Comparison of ENCODE assay signal across 1 cellular context in genomic region chr2:27020337-27020948, GRCh38.
TF ChIP-seq lines count a peak whose summit lies in the region.

No MANE protein-coding gene starts in this region.

TF ChIP-seq in K562, 482 proteins besides CTCF, POLR2A, EP300 and RAD21 (continued from another document and continues in another):
- no peak for TF ChIP-seq ARHGAP35 (IDR thresholded peaks at IDR 0.05; ENCODE audit: partially characterized antibody)
- no peak for TF ChIP-seq CEBPG (CRISPR knock-in tag; IDR thresholded peaks at IDR 0.05)
- TF ChIP-seq CEBPG (tag; conservative IDR thresholded peaks at IDR 0.05 in 1 of 2, IDR thresholded peaks at IDR 0.05 in 1 of 2): no peak
- 0 out of 2 replicates have a peak, but pooled peaks have one; percentile 26 for TF ChIP-seq CC2D1A (IDR thresholded peaks at IDR 0.05)
- TF ChIP-seq MAFF (IDR thresholded peaks at IDR 0.05; ENCODE audit: low read length): no peak
- TF ChIP-seq SMAD3 (CRISPR knock-in tag; conservative IDR thresholded peaks at IDR 0.05): peak; percentile 35; the same call in 1 of the 2 replicates
- peak; percentile 73; the same call in 1 of the 2 replicates for TF ChIP-seq LEF1 (IDR thresholded peaks at IDR 0.05)
- TF ChIP-seq, protein P1, sequence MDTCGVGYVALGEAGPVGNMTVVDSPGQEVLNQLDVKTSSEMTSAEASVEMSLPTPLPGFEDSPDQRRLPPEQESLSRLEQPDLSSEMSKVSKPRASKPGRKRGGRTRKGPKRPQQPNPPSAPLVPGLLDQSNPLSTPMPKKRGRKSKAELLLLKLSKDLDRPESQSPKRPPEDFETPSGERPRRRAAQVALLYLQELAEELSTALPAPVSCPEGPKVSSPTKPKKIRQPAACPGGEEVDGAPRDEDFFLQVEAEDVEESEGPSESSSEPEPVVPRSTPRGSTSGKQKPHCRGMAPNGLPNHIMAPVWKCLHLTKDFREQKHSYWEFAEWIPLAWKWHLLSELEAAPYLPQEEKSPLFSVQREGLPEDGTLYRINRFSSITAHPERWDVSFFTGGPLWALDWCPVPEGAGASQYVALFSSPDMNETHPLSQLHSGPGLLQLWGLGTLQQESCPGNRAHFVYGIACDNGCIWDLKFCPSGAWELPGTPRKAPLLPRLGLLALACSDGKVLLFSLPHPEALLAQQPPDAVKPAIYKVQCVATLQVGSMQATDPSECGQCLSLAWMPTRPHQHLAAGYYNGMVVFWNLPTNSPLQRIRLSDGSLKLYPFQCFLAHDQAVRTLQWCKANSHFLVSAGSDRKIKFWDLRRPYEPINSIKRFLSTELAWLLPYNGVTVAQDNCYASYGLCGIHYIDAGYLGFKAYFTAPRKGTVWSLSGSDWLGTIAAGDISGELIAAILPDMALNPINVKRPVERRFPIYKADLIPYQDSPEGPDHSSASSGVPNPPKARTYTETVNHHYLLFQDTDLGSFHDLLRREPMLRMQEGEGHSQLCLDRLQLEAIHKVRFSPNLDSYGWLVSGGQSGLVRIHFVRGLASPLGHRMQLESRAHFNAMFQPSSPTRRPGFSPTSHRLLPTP (IDR thresholded peaks at IDR 0.05; ENCODE audit: borderline replicate concordance, extremely low read depth, insufficient read length): no peak
- TF ChIP-seq DPF2 (IDR thresholded peaks at IDR 0.05): peak; percentile 90
- TF ChIP-seq SMARCC2 (IDR thresholded peaks at IDR 0.05; ENCODE audit: low read depth): peak; percentile 85
- TF ChIP-seq, protein P2, sequence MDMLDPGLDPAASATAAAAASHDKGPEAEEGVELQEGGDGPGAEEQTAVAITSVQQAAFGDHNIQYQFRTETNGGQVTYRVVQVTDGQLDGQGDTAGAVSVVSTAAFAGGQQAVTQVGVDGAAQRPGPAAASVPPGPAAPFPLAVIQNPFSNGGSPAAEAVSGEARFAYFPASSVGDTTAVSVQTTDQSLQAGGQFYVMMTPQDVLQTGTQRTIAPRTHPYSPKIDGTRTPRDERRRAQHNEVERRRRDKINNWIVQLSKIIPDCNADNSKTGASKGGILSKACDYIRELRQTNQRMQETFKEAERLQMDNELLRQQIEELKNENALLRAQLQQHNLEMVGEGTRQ (CRISPR knock-in tag; IDR thresholded peaks at IDR 0.05): no peak; the same call in 1 of the 2 replicates
- no peak for TF ChIP-seq CTCFL (IDR thresholded peaks at IDR 0.05; ENCODE audit: borderline replicate concordance, insufficient read depth, low read depth, low read length, poor library complexity, severe bottlenecking)
- no peak for TF ChIP-seq ZNF778 (CRISPR knock-in tag; IDR thresholded peaks at IDR 0.05)
- no peak for TF ChIP-seq FOXP1 (CRISPR knock-in tag; IDR thresholded peaks at IDR 0.05)
- no peak for TF ChIP-seq KAT2B (IDR thresholded peaks at IDR 0.05; ENCODE audit: low read depth, low read length)
- peak; percentile 94 for TF ChIP-seq CBFA2T3 (IDR thresholded peaks at IDR 0.05)
- TF ChIP-seq, protein P3, sequence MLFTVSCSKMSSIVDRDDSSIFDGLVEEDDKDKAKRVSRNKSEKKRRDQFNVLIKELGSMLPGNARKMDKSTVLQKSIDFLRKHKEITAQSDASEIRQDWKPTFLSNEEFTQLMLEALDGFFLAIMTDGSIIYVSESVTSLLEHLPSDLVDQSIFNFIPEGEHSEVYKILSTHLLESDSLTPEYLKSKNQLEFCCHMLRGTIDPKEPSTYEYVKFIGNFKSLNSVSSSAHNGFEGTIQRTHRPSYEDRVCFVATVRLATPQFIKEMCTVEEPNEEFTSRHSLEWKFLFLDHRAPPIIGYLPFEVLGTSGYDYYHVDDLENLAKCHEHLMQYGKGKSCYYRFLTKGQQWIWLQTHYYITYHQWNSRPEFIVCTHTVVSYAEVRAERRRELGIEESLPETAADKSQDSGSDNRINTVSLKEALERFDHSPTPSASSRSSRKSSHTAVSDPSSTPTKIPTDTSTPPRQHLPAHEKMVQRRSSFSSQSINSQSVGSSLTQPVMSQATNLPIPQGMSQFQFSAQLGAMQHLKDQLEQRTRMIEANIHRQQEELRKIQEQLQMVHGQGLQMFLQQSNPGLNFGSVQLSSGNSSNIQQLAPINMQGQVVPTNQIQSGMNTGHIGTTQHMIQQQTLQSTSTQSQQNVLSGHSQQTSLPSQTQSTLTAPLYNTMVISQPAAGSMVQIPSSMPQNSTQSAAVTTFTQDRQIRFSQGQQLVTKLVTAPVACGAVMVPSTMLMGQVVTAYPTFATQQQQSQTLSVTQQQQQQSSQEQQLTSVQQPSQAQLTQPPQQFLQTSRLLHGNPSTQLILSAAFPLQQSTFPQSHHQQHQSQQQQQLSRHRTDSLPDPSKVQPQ (CRISPR knock-in tag; IDR thresholded peaks at IDR 0.05; ENCODE audit: borderline replicate concordance): no peak
- TF ChIP-seq SMARCB1 (IDR thresholded peaks at IDR 0.05; ENCODE audit: insufficient read length, low read depth): no peak
- TF ChIP-seq, protein P4, sequence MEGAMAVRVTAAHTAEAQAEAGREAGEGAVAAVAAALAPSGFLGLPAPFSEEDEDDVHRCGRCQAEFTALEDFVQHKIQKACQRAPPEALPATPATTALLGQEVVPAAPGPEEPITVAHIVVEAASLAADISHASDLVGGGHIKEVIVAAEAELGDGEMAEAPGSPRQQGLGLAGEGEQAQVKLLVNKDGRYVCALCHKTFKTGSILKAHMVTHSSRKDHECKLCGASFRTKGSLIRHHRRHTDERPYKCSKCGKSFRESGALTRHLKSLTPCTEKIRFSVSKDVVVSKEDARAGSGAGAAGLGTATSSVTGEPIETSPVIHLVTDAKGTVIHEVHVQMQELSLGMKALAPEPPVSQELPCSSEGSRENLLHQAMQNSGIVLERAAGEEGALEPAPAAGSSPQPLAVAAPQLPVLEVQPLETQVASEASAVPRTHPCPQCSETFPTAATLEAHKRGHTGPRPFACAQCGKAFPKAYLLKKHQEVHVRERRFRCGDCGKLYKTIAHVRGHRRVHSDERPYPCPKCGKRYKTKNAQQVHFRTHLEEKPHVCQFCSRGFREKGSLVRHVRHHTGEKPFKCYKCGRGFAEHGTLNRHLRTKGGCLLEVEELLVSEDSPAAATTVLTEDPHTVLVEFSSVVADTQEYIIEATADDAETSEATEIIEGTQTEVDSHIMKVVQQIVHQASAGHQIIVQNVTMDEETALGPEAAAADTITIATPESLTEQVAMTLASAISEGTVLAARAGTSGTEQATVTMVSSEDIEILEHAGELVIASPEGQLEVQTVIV (CRISPR knock-in tag; IDR thresholded peaks at IDR 0.05; ENCODE audit: borderline replicate concordance): no peak
- TF ChIP-seq ESRRA (IDR thresholded peaks at IDR 0.05; ENCODE audit: borderline replicate concordance, low read depth): peak; percentile 92; the same call in 1 of the 2 replicates
- no peak for TF ChIP-seq HOXB6 (CRISPR knock-in tag; IDR thresholded peaks at IDR 0.05; ENCODE audit: borderline replicate concordance)
- TF ChIP-seq NFIC (IDR thresholded peaks at IDR 0.05): peak; percentile 99
- TF ChIP-seq SFPQ (IDR thresholded peaks at IDR 0.05; ENCODE audit: low read depth, low read length): no peak
- TF ChIP-seq TBL1XR1 (IDR thresholded peaks at IDR 0.05; ENCODE audit: low read length in 2 of 2): peak in 1 of 2 experiments; percentile 86; a peak in 3 of 4 replicates
- TF ChIP-seq TAF9B (IDR thresholded peaks at IDR 0.05; ENCODE audit: partially characterized antibody): no peak
- no peak for TF ChIP-seq RERE (CRISPR knock-in tag; IDR thresholded peaks at IDR 0.05; ENCODE audit: borderline replicate concordance)
- TF ChIP-seq ZNF3 (CRISPR knock-in tag; IDR thresholded peaks at IDR 0.05): no peak
- no peak for TF ChIP-seq BRCA1 (IDR thresholded peaks at IDR 0.05)
- TF ChIP-seq BRCA1 (CRISPR knock-in tag; IDR thresholded peaks at IDR 0.05): no peak
- TF ChIP-seq CBX5 (IDR thresholded peaks at IDR 0.05; ENCODE audit: borderline replicate concordance, low read depth): no peak
- TF ChIP-seq, protein P5, sequence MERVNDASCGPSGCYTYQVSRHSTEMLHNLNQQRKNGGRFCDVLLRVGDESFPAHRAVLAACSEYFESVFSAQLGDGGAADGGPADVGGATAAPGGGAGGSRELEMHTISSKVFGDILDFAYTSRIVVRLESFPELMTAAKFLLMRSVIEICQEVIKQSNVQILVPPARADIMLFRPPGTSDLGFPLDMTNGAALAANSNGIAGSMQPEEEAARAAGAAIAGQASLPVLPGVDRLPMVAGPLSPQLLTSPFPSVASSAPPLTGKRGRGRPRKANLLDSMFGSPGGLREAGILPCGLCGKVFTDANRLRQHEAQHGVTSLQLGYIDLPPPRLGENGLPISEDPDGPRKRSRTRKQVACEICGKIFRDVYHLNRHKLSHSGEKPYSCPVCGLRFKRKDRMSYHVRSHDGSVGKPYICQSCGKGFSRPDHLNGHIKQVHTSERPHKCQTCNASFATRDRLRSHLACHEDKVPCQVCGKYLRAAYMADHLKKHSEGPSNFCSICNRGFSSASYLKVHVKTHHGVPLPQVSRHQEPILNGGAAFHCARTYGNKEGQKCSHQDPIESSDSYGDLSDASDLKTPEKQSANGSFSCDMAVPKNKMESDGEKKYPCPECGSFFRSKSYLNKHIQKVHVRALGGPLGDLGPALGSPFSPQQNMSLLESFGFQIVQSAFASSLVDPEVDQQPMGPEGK (CRISPR knock-in tag; IDR thresholded peaks at IDR 0.05; ENCODE audit: borderline replicate concordance): no peak
- TF ChIP-seq MED1 (CRISPR knock-in tag; IDR thresholded peaks at IDR 0.05; ENCODE audit: borderline replicate concordance): no peak
- no peak for TF ChIP-seq FOXK1 (CRISPR knock-in tag; IDR thresholded peaks at IDR 0.05; ENCODE audit: borderline replicate concordance)
- TF ChIP-seq ZBTB34 (CRISPR knock-in tag; IDR thresholded peaks at IDR 0.05): no peak
- TF ChIP-seq DIDO1 (tag; IDR thresholded peaks at IDR 0.05; ENCODE audit: low read depth): no peak
- no peak for TF ChIP-seq ZFP30 (CRISPR knock-in tag; IDR thresholded peaks at IDR 0.05; ENCODE audit: borderline replicate concordance)
- no peak for TF ChIP-seq RBM14 (IDR thresholded peaks at IDR 0.05; ENCODE audit: borderline replicate concordance, insufficient read depth, low read depth, low read length)
- TF ChIP-seq ARID2 (IDR thresholded peaks at IDR 0.05): no peak
